Comparison of ENCODE assay signal across 24 cellular contexts in the genomic region with DNA sequence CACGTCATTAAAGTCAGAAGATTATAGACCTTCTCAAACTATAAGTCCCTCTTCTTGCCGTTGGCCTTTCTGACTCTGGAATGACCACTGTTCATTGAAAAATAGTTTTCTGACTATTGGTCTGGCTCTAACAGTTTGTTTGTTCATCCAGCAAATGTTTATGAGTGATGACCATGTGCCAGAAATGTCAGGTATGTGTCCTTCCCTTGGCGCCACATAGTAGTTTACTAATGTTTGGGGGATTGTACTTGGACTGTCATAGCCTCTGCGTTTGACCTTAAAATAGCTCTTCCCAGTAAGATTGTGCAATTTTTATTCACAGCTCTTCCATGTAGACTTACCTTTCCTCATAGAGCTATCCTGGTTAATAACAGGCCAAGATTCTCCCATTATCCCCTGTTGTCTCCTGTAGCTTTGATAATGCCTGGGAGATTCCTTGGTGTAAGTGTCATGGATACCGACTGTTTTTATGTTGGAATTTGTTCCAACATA. TPM values are rescaled to one million over a fixed set of nuclear protein-coding genes. Genes with fewer than 3 reads are reported as not detected.
"Had no signal": no experiment of that assay in that cellular context is flagged by ENCODE, and none has a peak within 500 bp of the region (broad histone marks: within the 10 kb centered on the region; RNA-seq: fewer than 3 reads in every experiment).

No MANE protein-coding gene starts in this region.

- ATAC-seq: activated CD8-positive, alpha-beta memory T cell treated with anti-CD3 and anti-CD28 coated beads, Interleukin-2, amount 10 ng/mL, durations not matched to agents 7 days and 5 days; activated naive CD8-positive, alpha-beta T cell treated with anti-CD3 and anti-CD28 coated beads, Interleukin-2, amount 50 U/mL, for 24 hours; effector memory CD8-positive, alpha-beta T cell; WTC11 had no signal

- H3K27ac ChIP-seq: right atrium auricular region, skin epidermis, testis, upper lobe of left lung had no signal

- H3K9me3 ChIP-seq: right atrium auricular region, stomach, testis, upper lobe of left lung had no signal

- H3K27me3 ChIP-seq: right atrium auricular region, stomach, testis, upper lobe of left lung had no signal

- H3K4me3 ChIP-seq: lung, right atrium auricular region, skin epidermis, stomach, testis, upper lobe of left lung had no signal

- DNase-seq: activated CD4-positive, alpha-beta memory T cell treated with anti-CD3 and anti-CD28 coated beads, Interleukin-2, amount 10 ng/mL, durations not matched to agents 7 days and 5 days; activated CD4-positive, alpha-beta T cell treated with anti-CD3 and anti-CD28 coated beads for 4 hours; activated CD8-positive, alpha-beta memory T cell treated with anti-CD3 and anti-CD28 coated beads, Interleukin-2, amount 10 ng/mL, durations not matched to agents 7 days and 5 days; activated naive CD4-positive, alpha-beta T cell treated with Interleukin-2 at 50 U/mL for 16 hours; activated naive CD8-positive, alpha-beta T cell treated with anti-CD3 and anti-CD28 coated beads, Interleukin-2, amount 50 U/mL, for 24 hours; activated T-cell treated with anti-CD3 and anti-CD28 coated beads, Interleukin-2, amount 50 U/mL, for 1 hour; anterior cingulate cortex; caudate nucleus; effector memory CD8-positive, alpha-beta T cell; foreskin fibroblast; glutamatergic neuron; hippocampal formation; occipital lobe; stomach; testis; upper lobe of left lung had no signal

RNA-seq across cellular contexts. Expression of a gene that starts 37.4 kb away (rescaled TPM):
- total RNA-seq: activated CD4-positive, alpha-beta memory T cell treated with anti-CD3 and anti-CD28 coated beads, Interleukin-2, amount 10 ng/mL, durations not matched to agents 7 days and 5 days; activated CD8-positive, alpha-beta memory T cell treated with anti-CD3 and anti-CD28 coated beads, Interleukin-2, amount 10 ng/mL, durations not matched to agents 7 days and 5 days; activated T-helper 2 cell treated with anti-CD3 and anti-CD28 coated beads, Interferon-gamma antibody, Interleukin-2, Interleukin-4, amounts not matched to agents 10 μg/mL and 5 μg/mL and 100 μg/mL, durations not matched to agents 14 hours and 24 hours and 36 hours had no signal
- polyA plus RNA-seq: keratinocyte had no signal

RNA-seq across cellular contexts. Expression of a gene that starts 43.2 kb away (rescaled TPM):
- total RNA-seq: activated CD4-positive, alpha-beta memory T cell treated with anti-CD3 and anti-CD28 coated beads, Interleukin-2, amount 10 ng/mL, durations not matched to agents 7 days and 5 days; activated CD8-positive, alpha-beta memory T cell treated with anti-CD3 and anti-CD28 coated beads, Interleukin-2, amount 10 ng/mL, durations not matched to agents 7 days and 5 days; activated T-helper 2 cell treated with anti-CD3 and anti-CD28 coated beads, Interferon-gamma antibody, Interleukin-2, Interleukin-4, amounts not matched to agents 10 μg/mL and 5 μg/mL and 100 μg/mL, durations not matched to agents 14 hours and 24 hours and 36 hours; dermis microvascular lymphatic vessel endothelial cell; lung; occipital lobe; posterior vena cava; right atrium auricular region; stomach; testis; upper lobe of left lung; WTC11 had no signal
- polyA plus RNA-seq: keratinocyte, lung, stomach had no signal
